8 cellular contexts compared by ENCODE assay signal in the genomic region with DNA sequence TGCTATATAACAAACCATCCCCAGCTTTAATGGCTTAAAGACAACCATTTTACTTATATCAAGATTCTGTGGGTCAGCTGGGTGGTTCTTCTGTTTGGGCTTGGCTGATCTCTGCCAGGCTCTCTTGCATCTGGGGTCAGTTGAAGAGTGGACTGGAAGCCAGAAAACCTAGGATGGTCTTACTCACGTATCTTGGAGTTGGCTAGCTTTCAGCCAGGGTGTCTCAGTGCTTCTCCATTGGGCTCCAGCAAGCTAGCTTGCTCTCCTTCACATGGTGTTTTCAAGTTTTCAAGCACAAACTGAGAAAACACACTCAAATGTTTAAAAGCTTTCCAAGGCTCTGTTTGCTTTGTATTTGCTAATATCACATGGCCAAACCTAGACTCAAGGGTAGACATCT.
"Had no signal": no experiment of that assay in that cellular context is flagged by ENCODE, and none has a peak within 500 bp of the region (broad histone marks: within the 10 kb centered on the region; RNA-seq: fewer than 3 reads in every experiment).

No MANE protein-coding gene starts in this region.

- ATAC-seq: GM23338, HepG2 had no signal

- H3K4me1 Mint-ChIP-seq: IgD-negative memory B cell had no signal

- FAIRE-seq: H1, H54, HepG2 had no signal

- H3K4me3 ChIP-seq: GM23338 had no signal

- H3K4me2 ChIP-seq: GM23338 had no signal

- H2AFZ ChIP-seq: GM23338 had no signal

- H3K27ac ChIP-seq: HL-60 had no signal

- H3K9me3 Mint-ChIP-seq: GM23338, H9, IgD-negative memory B cell had no signal

- DNase-seq: H9, HCEC 1CT had no signal

- H3K4me3 Mint-ChIP-seq: GM23338, H9, IgD-negative memory B cell had no signal

- H3K27me3 Mint-ChIP-seq: IgD-negative memory B cell had no signal

- H3K27ac Mint-ChIP-seq: GM23338, H9, IgD-negative memory B cell had no signal
